ENCODE assay signal across 8 cellular contexts in genomic region chr2:61012303-61012702, GRCh38. TPM values are rescaled to one million over a fixed set of nuclear protein-coding genes. Genes with fewer than 3 reads are reported as not detected.
DNase-seq lines count a peak whose midpoint lies in the region; ATAC-seq, FAIRE-seq and TF ChIP-seq lines count a peak whose summit lies in the region.
"Not testable (repeated sequence)": the region's sequence is repeated elsewhere in the genome, so short reads cannot be mapped to it uniquely, and the experiment has no call there.

No MANE protein-coding gene starts in this region.

- CTCF ChIA-PET in activated CD8-positive, alpha-beta T cell treated with anti-CD3 and anti-CD28 coated beads for 36 hours (lab: Charles Lee), result interaction anchor here (0.9 to 7.3 kb wide), 3 partner anchors 14 to 207 kb away, joined by 3 to 35 read pairs (median 5); no protein-coding TSS in a partner anchor
- CTCF ChIA-PET in MCF 10A (lab: Yijun Ruan, JAX), result not testable (repeated sequence)

- H3K36me3 Mint-ChIP-seq in activated CD8-positive, alpha-beta T cell treated with anti-CD3 and anti-CD28 coated beads for 36 hours (ENCODE audit: low read depth); MCF 10A (ENCODE audit: insufficient read depth, unreplicated experiment): not testable (repeated sequence)

- not testable (repeated sequence) for H3K4me3 Mint-ChIP-seq in activated CD8-positive, alpha-beta T cell treated with anti-CD3 and anti-CD28 coated beads for 36 hours
- H3K4me3 Mint-ChIP-seq in MCF 10A (ENCODE audit: unreplicated experiment), result peak overlapping the region; percentile 21

- H3K4me1 Mint-ChIP-seq in activated CD8-positive, alpha-beta T cell treated with anti-CD3 and anti-CD28 coated beads for 36 hours (ENCODE audit: low read depth), result peaks cover 25% of the 10 kb centered on the region
- H3K4me1 Mint-ChIP-seq in MCF 10A (ENCODE audit: insufficient read depth, unreplicated experiment), result not testable (repeated sequence)

- H3K4me3 ChIP-seq in foreskin fibroblast (ENCODE audit: low read depth in 1 of 2, low read length in 2 of 2), result not testable (repeated sequence)

- not testable (repeated sequence) for TF ChIP-seq CTCF in activated CD8-positive, alpha-beta T cell treated with anti-CD3 and anti-CD28 coated beads for 36 hours (IDR thresholded peaks at IDR 0.05); MCF 10A (IDR thresholded peaks at IDR 0.05; ENCODE audit: unreplicated experiment); foreskin fibroblast (IDR thresholded peaks at IDR 0.05; ENCODE audit: low read depth, low read length)

- not testable (repeated sequence) for BruUV-seq in MCF 10A (replicated peaks; lab: Mats Ljungman, UMichigan)

- H3K27ac Mint-ChIP-seq in activated CD8-positive, alpha-beta T cell treated with anti-CD3 and anti-CD28 coated beads for 36 hours, result not testable (repeated sequence)
- H3K27ac Mint-ChIP-seq in MCF 10A (ENCODE audit: low read depth, unreplicated experiment), result peak overlapping the region; percentile 81

- intact Hi-C loops in activated CD8-positive, alpha-beta T cell treated with anti-CD3 and anti-CD28 coated beads for 36 hours (cut with micrococcal nuclease); MCF 10A (cut with micrococcal nuclease): not testable (repeated sequence)

- peak; percentile 77 for DNase-seq in A172 (ENCODE audit: low spot score)
- peak; percentile 53 for DNase-seq in GM04503 (ENCODE audit: low read depth)
- peak; percentile 4 for DNase-seq in KG1 (lab: John Stamatoyannopoulos, UW)
- peak; percentile 51 for DNase-seq in RCC 7860 (ENCODE audit: low spot score)
- DNase-seq in activated CD8-positive, alpha-beta T cell treated with anti-CD3 and anti-CD28 coated beads for 36 hours, result peak; percentile 10
- DNase-seq in MCF 10A (ENCODE audit: unreplicated experiment), result peak; percentile 83
- DNase-seq in foreskin fibroblast, result peak; percentile 35 to 68
- DNase-seq in renal cortical epithelial cell (ENCODE audit: low read depth), result peak; percentile 68

- POLR2A ChIA-PET in activated CD8-positive, alpha-beta T cell treated with anti-CD3 and anti-CD28 coated beads for 36 hours (lab: Charles Lee), result not testable (repeated sequence)
- POLR2A ChIA-PET in MCF 10A (lab: Yijun Ruan, JAX), result interaction anchor here (0.7 to 2.5 kb wide), 5 partner anchors 41 to 256 kb away, joined by 3 to 10 read pairs (median 3); partner anchors contain the start of genes PAPOLG and REL

- not testable (repeated sequence) for H3K9me3 Mint-ChIP-seq in activated CD8-positive, alpha-beta T cell treated with anti-CD3 and anti-CD28 coated beads for 36 hours; MCF 10A (ENCODE audit: unreplicated experiment)

- not testable (repeated sequence) for ATAC-seq in activated CD8-positive, alpha-beta T cell treated with anti-CD3 and anti-CD28 coated beads for 36 hours

- peak; percentile 89 for FAIRE-seq in RCC 7860 (lab: Jason Lieb, UNC)

- H3K27me3 Mint-ChIP-seq in activated CD8-positive, alpha-beta T cell treated with anti-CD3 and anti-CD28 coated beads for 36 hours; MCF 10A (ENCODE audit: insufficient read depth, unreplicated experiment): not testable (repeated sequence)

RNA-seq across cellular contexts. Expression of gene PEX13, which starts 5.2 kb away (rescaled TPM):
- 61.3 and 82.4 TPM in 2 replicates for total RNA-seq in A172 (2014; rRNA removed; shearing (Covaris generic))
- total RNA-seq in activated CD8-positive, alpha-beta T cell treated with anti-CD3 and anti-CD28 coated beads for 36 hours, result 10 to 100 TPM; 15.5 to 16.8 TPM
- total RNA-seq in MCF 10A (2022) (18.5 and 18.6 TPM in 2 replicates), renal cortical epithelial cell (42.5 and 57.5 TPM in 2 replicates)

RNA-seq across cellular contexts. Expression of gene PUS10, which starts 5.8 kb away (rescaled TPM):
- 5.0 and 7.5 TPM in 2 replicates for total RNA-seq in A172 (2014; rRNA removed; shearing (Covaris generic))
- 1 to 10 TPM; 7.9 to 8.7 TPM for total RNA-seq in activated CD8-positive, alpha-beta T cell treated with anti-CD3 and anti-CD28 coated beads for 36 hours
- 5.0 and 6.9 TPM in 2 replicates for total RNA-seq in MCF 10A (2022)
- 7.5 and 10.9 TPM in 2 replicates for total RNA-seq in renal cortical epithelial cell

RNA-seq across cellular contexts. Expression of gene SANBR, which starts 53.4 kb away (rescaled TPM):
- 22.8 and 26.7 TPM in 2 replicates for total RNA-seq in A172 (2014; rRNA removed; shearing (Covaris generic))
- total RNA-seq in activated CD8-positive, alpha-beta T cell treated with anti-CD3 and anti-CD28 coated beads for 36 hours, result 1 to 10 TPM in 1 of 2 experiments, under 1 TPM in 1; 0.97 to 1.3 TPM
- total RNA-seq in MCF 10A (2022), result 5.2 and 8.3 TPM in 2 replicates
- total RNA-seq in renal cortical epithelial cell, result 14.6 and 21.3 TPM in 2 replicates

Comparison
In these comparisons a context has a peak if more than half of its experiments do, and no peak if none do; other contexts are left out.
1. DNase-seq: peak in every context shown above with its lines; median percentile 83 in MCF 10A; 77 in A172; 68 in renal cortical epithelial cell; 53 in GM04503; 52 in foreskin fibroblast; 51 in RCC 7860; 10 in activated CD8-positive, alpha-beta T cell treated with anti-CD3 and anti-CD28 coated beads for 36 hours; 4 in KG1.